Comparison of ENCODE assay signal across 8 cellular contexts in the genomic region with DNA sequence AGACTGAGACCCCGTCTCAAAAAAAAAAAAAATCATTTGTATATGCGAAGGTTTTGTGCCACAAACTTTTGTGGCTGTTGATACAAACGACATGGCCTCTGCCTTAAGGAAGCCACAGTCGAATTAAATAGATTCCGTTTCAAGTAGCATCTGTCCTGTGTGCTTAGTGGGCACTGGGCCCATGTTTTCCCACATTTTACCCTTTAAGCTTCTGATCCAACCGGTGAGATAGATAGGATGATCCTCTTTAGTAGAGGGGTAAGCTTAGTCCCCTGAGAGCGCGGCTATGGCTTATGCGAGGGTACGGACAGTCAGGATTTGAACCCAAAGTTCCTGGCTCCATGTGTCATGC. TPM values are rescaled to one million over a fixed set of nuclear protein-coding genes. Genes with fewer than 3 reads are reported as not detected.
DNase-seq lines count a peak whose midpoint lies in the region; ATAC-seq and TF ChIP-seq lines count a peak whose summit lies in the region.

No MANE protein-coding gene starts in this region.

- DNase-seq in stimulated activated naive CD8-positive, alpha-beta T cell treated with anti-CD3 and anti-CD28 coated beads, Interleukin-15, Interleukin-2, amounts not matched to agents 100 U/mL and 50 U/mL, for 24 hours = no peak
- DNase-seq in body of pancreas = no peak
- DNase-seq in SKM-1 (lab: John Stamatoyannopoulos, UW; ENCODE audit: unreplicated experiment) = no peak
- no peak for DNase-seq in NCI-H1436 treated with DMSO at 0.1 percent for 48 hours (lab: John Stamatoyannopoulos, UW)
- DNase-seq in middle frontal gyrus (ENCODE audit: extremely low spot score, low spot score) = no peak
- no peak for DNase-seq in DMS114 treated with DMSO at 0.1 percent for 48 hours (lab: John Stamatoyannopoulos, UW; ENCODE audit: unreplicated experiment)

- peaks cover 4% of the 10 kb centered on the region for H3K36me3 Mint-ChIP-seq in stimulated activated naive CD8-positive, alpha-beta T cell treated with anti-CD3 and anti-CD28 coated beads, Interleukin-15, Interleukin-2, amounts not matched to agents 100 ng/mL and 50 ng/mL, for 24 hours (ENCODE audit: low read depth)

- WGBS in body of pancreas, 2 donors = 50 to 57% methylated on average over 10 of the region's 10 CpGs

- intact Hi-C loops in body of pancreas (cut with DNase I) = no loop called here

- peaks cover 16% of the 10 kb centered on the region for H3K4me1 ChIP-seq in body of pancreas
- peaks cover 19% of the 10 kb centered on the region for H3K4me1 ChIP-seq in mononuclear cell (ENCODE audit: insufficient read depth, low read length)

- H3K27ac Mint-ChIP-seq in stimulated activated naive CD8-positive, alpha-beta T cell treated with anti-CD3 and anti-CD28 coated beads, Interleukin-15, Interleukin-2, amounts not matched to agents 100 ng/mL and 50 ng/mL, for 24 hours = peak overlapping the region; percentile 79

- H3K4me1 Mint-ChIP-seq in stimulated activated naive CD8-positive, alpha-beta T cell treated with anti-CD3 and anti-CD28 coated beads, Interleukin-15, Interleukin-2, amounts not matched to agents 100 ng/mL and 50 ng/mL, for 24 hours (ENCODE audit: low read depth) = peaks cover 19% of the 10 kb centered on the region

- H3K4me3 ChIP-seq in body of pancreas (peak overlapping the region in 1 of 2 donors; percentile 66), mononuclear cell (ENCODE audit: low read length) (peak overlapping the region; percentile 71)

- no peaks in the 10 kb centered on the region for H3K36me3 ChIP-seq in body of pancreas (replicated peaks in 1 of 2; ENCODE audit: insufficient read depth in 1 of 2, low read depth in 2 of 2)

- no peak for TF ChIP-seq POLR2A in body of pancreas (IDR thresholded peaks at IDR 0.05)

- no peak for ATAC-seq in stimulated activated naive CD8-positive, alpha-beta T cell treated with anti-CD3 and anti-CD28 coated beads, Interleukin-15, Interleukin-2, amounts not matched to agents 100 U/mL and 50 U/mL, for 24 hours
- no peak for ATAC-seq in body of pancreas

- H3K9me3 ChIP-seq in body of pancreas (no peaks in the 10 kb centered on the region), mononuclear cell (ENCODE audit: low read depth, low read length) (no peaks in the 10 kb centered on the region)

- peak overlapping the region; percentile 90 for H3K4me3 Mint-ChIP-seq in stimulated activated naive CD8-positive, alpha-beta T cell treated with anti-CD3 and anti-CD28 coated beads, Interleukin-15, Interleukin-2, amounts not matched to agents 100 ng/mL and 50 ng/mL, for 24 hours

- H3K27me3 ChIP-seq in body of pancreas = no peaks in the 10 kb centered on the region
- H3K27me3 ChIP-seq in mononuclear cell (ENCODE audit: insufficient read depth, low read length) = no peaks in the 10 kb centered on the region

- peak overlapping the region in 3 of 4 donors; percentile 72 to 92 (median 87) for H3K27ac ChIP-seq in body of pancreas

- TF ChIP-seq CTCF in body of pancreas (IDR thresholded peaks at IDR 0.05) = no peak

- no peaks in the 10 kb centered on the region for H3K9me3 Mint-ChIP-seq in stimulated activated naive CD8-positive, alpha-beta T cell treated with anti-CD3 and anti-CD28 coated beads, Interleukin-15, Interleukin-2, amounts not matched to agents 100 ng/mL and 50 ng/mL, for 24 hours

- H3K27me3 Mint-ChIP-seq in stimulated activated naive CD8-positive, alpha-beta T cell treated with anti-CD3 and anti-CD28 coated beads, Interleukin-15, Interleukin-2, amounts not matched to agents 100 ng/mL and 50 ng/mL, for 24 hours = no peaks in the 10 kb centered on the region

RNA-seq across cellular contexts. Expression of gene TMEM219, which starts 0.8 kb away (rescaled TPM):
- total RNA-seq in body of pancreas (10 to 100 TPM; 67.5 to 71.9 TPM), mononuclear cell (61.1 TPM)

RNA-seq across cellular contexts. Expression of gene TAOK2, which starts 12.6 kb away (rescaled TPM):
- 10 to 100 TPM; 31.1 to 58.3 TPM for total RNA-seq in body of pancreas
- 10.5 TPM for total RNA-seq in mononuclear cell

RNA-seq across cellular contexts. Expression of gene HIRIP3, which starts 34.3 kb away (rescaled TPM):
- total RNA-seq in body of pancreas = 10 to 100 TPM; 11.2 to 17.1 TPM
- 3.9 TPM for total RNA-seq in mononuclear cell

RNA-seq across cellular contexts. Expression of gene INO80E, which starts 34.9 kb away (rescaled TPM):
- total RNA-seq in body of pancreas = 10 to 100 TPM; 28.3 to 54.5 TPM
- total RNA-seq in mononuclear cell = 32.0 TPM

RNA-seq across cellular contexts. Expression of gene KCTD13, which starts 35.1 kb away (rescaled TPM):
- total RNA-seq in body of pancreas (10 to 100 TPM; 14.3 to 49.1 TPM), mononuclear cell (21.5 TPM)
